Comparison of ENCODE assay signal across 17 cellular contexts in the genomic region with DNA sequence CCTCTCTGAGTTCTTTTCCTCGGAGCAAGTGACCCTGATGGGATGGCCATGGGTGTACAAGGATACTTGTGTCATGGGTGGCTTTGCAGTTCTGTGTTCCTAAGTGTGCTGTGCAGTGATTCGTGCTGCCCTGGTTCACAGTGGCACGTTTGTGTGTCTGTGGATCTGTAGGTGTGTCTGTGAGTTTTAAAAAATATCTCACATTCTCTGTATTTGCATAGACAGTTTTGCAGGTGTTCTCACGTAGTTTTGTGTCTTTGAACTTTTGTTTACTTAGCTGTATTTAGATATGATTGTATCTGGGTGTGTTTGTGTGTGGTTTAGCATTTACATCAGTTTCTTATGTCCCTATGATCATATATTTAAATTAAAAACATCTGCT. TPM values are rescaled to one million over a fixed set of nuclear protein-coding genes. Genes with fewer than 3 reads are reported as not detected.
DNase-seq lines count a peak whose midpoint lies in the region; ATAC-seq and TF ChIP-seq lines count a peak whose summit lies in the region.
"Had no signal": no experiment of that assay in that cellular context is flagged by ENCODE, and none has a peak within 500 bp of the region (broad histone marks: within the 10 kb centered on the region; RNA-seq: fewer than 3 reads in every experiment).

No MANE protein-coding gene starts in this region.

- H3K9me2 ChIP-seq in MM.1S (replicated peaks; ENCODE audit: insufficient read depth, low read length): no peaks in the 10 kb centered on the region

- no peak overlapping the region for H4K8ac ChIP-seq in neuronal stem cell (ENCODE audit: low read depth, low read length)

- peaks cover 68% of the 10 kb centered on the region for H3F3A ChIP-seq in MM.1S (ENCODE audit: insufficient read depth, low read length)

- no peak for DNase-seq in GM06990 (ENCODE audit: extremely low read depth, insufficient read length)
- peak; percentile 74 for DNase-seq in MM.1S
- DNase-seq in colonic mucosa: no peak
- no peak for DNase-seq in neuronal stem cell (ENCODE audit: low spot score)
- no peak for DNase-seq in KG1 (lab: John Stamatoyannopoulos, UW)
- DNase-seq in HuH-7 (ENCODE audit: low spot score): no peak
- DNase-seq: CD4-positive, alpha-beta memory T cell; dermis blood vessel endothelial cell; NCI-H1694 treated with DMSO at 0.1 percent for 48 hours; NK-92 treated with Interleukin-12 subunit alpha and Interleukin-12 subunit beta, amount 100 ng/mL, for 24 hours; stimulated activated naive CD8-positive, alpha-beta T cell treated with anti-CD3 and anti-CD28 coated beads, Interleukin-15, amount 100 ng/mL, for 72 hours had no signal

- H3K27me3 ChIP-seq in GM06990 (replicated peaks; ENCODE audit: control insufficient read depth, insufficient read depth, low read length) (no peaks in the 10 kb centered on the region), MM.1S (replicated peaks; ENCODE audit: insufficient read depth, low read length) (no peaks in the 10 kb centered on the region), colonic mucosa (no peaks in the 10 kb centered on the region), neuronal stem cell (ENCODE audit: control insufficient read depth in 3 of 3, insufficient read depth in 3 of 3, low read depth in 1 of 3, low read length in 3 of 3) (no peaks in the 10 kb centered on the region)
- H3K27me3 ChIP-seq: adrenal gland had no signal

- no peak overlapping the region for H3K4ac ChIP-seq in neuronal stem cell (ENCODE audit: low read length)

- H3K9ac ChIP-seq in MM.1S (ENCODE audit: low read length): peak overlapping the region; percentile 80
- peak overlapping the region in 1 of 2 donors; percentile 82 for H3K9ac ChIP-seq in colonic mucosa (ENCODE audit: low read depth in 2 of 2, low read length in 2 of 2)
- H3K9ac ChIP-seq in neuronal stem cell (ENCODE audit: low read depth, low read length, poor library complexity): no peak overlapping the region

- peak overlapping the region; percentile 96 for H2BK12ac ChIP-seq in neuronal stem cell (ENCODE audit: low read length)

- no peak for TF ChIP-seq CTCF in GM06990 (IDR thresholded peaks at IDR 0.05; ENCODE audit: insufficient read depth, low read length, poor library complexity, severe bottlenecking)
- TF ChIP-seq CTCF in MM.1S (IDR thresholded peaks at IDR 0.05; ENCODE audit: low read length): no peak
- TF ChIP-seq CTCF in colonic mucosa (IDR thresholded peaks at IDR 0.05): no peak

- H3K4me3 ChIP-seq in GM06990 (replicated peaks; ENCODE audit: low read depth, low read length): peak overlapping the region; percentile 26
- peak overlapping the region; percentile 56 for H3K4me3 ChIP-seq in MM.1S (ENCODE audit: low read length)
- H3K4me3 ChIP-seq in colonic mucosa: peak overlapping the region; percentile 1
- no peak overlapping the region for H3K4me3 ChIP-seq in neuronal stem cell (ENCODE audit: low read length in 2 of 2)
- H3K4me3 ChIP-seq: adrenal gland, SK-N-MC had no signal

- WGBS in neuronal stem cell (ENCODE audit: extremely low coverage in 2 of 2, insufficient read length in 2 of 2, insufficient replicate concordance in 1 of 2), 2 donors: no CpG with 5 or more reads among the region's 4 CpGs

- intact Hi-C loops in colonic mucosa (cut with DNase I): no loop called here

- H4K91ac ChIP-seq in neuronal stem cell (ENCODE audit: low read depth, low read length, poor library complexity): no peak overlapping the region

- peaks cover 6% of the 10 kb centered on the region for H3K79me1 ChIP-seq in neuronal stem cell (ENCODE audit: low read depth, low read length)

- H3K36me3 ChIP-seq in GM06990 (ENCODE audit: control insufficient read depth, insufficient read depth, low read length) (peaks cover 4% of the 10 kb centered on the region), MM.1S (replicated peaks; ENCODE audit: insufficient read depth, low read length) (no peaks in the 10 kb centered on the region), colonic mucosa (no peaks in the 10 kb centered on the region), neuronal stem cell (replicated peaks in 1 of 2; ENCODE audit: control insufficient read depth in 2 of 2, insufficient read depth in 2 of 2, low read length in 2 of 2) (peaks cover 0 to 16% of the 10 kb centered on the region in 2 donors)
- H3K36me3 ChIP-seq: adrenal gland had no signal

- no peak overlapping the region for H3K23ac ChIP-seq in neuronal stem cell (ENCODE audit: low read depth, low read length, poor library complexity)

- H3K27ac ChIP-seq in MM.1S (ENCODE audit: low read length) (peak overlapping the region; percentile 86), colonic mucosa (peak overlapping the region; percentile 71), neuronal stem cell (replicated peaks; ENCODE audit: low read length) (peak overlapping the region; percentile 47)
- H3K27ac ChIP-seq: SK-N-MC had no signal

- no peak overlapping the region for H3K14ac ChIP-seq in neuronal stem cell (ENCODE audit: low read length)

- H2AFZ ChIP-seq in MM.1S (ENCODE audit: low read length) (peak overlapping the region; percentile 40; the same call in 1 of the 2 replicates), neuronal stem cell (ENCODE audit: low read length) (no peak overlapping the region)

- H2AK5ac ChIP-seq in neuronal stem cell (ENCODE audit: low read depth, low read length): peak overlapping the region; percentile 100

- H3K4me1 ChIP-seq in MM.1S (ENCODE audit: low read length) (peaks cover 73% of the 10 kb centered on the region), colonic mucosa (peaks cover 19% of the 10 kb centered on the region), neuronal stem cell (ENCODE audit: control insufficient read depth in 2 of 2, insufficient read depth in 1 of 2, low read depth in 1 of 2, low read length in 2 of 2) (peaks cover 60 to 62% of the 10 kb centered on the region in 2 donors)

- H2BK5ac ChIP-seq in neuronal stem cell (ENCODE audit: low read length): peak overlapping the region; percentile 8

- ATAC-seq in HG03025 (IDR thresholded peaks at IDR 0.05; ENCODE audit: low FRiP score, unreplicated experiment): no peak
- no peak for ATAC-seq in HG02852 (IDR thresholded peaks at IDR 0.05; ENCODE audit: unreplicated experiment)
- ATAC-seq: stimulated activated naive CD8-positive, alpha-beta T cell treated with anti-CD3 and anti-CD28 coated beads, Interleukin-15, amount 100 ng/mL, for 72 hours had no signal

- peak overlapping the region; percentile 95 for H3K18ac ChIP-seq in neuronal stem cell (ENCODE audit: low read length)

- H2BK120ac ChIP-seq in neuronal stem cell (ENCODE audit: low read depth, low read length): peak overlapping the region; percentile 2

- H4K20me1 ChIP-seq in MM.1S (ENCODE audit: insufficient read depth, low read length): no peaks in the 10 kb centered on the region

- H3K9me3 ChIP-seq in MM.1S (replicated peaks; ENCODE audit: insufficient read depth, low read length) (no peaks in the 10 kb centered on the region), colonic mucosa (no peaks in the 10 kb centered on the region), neuronal stem cell (replicated peaks in 1 of 2; ENCODE audit: control insufficient read depth in 2 of 2, insufficient read depth in 1 of 2, low read depth in 1 of 2, low read length in 2 of 2) (no peaks in the 10 kb centered on the region)
- H3K9me3 ChIP-seq: adrenal gland had no signal

- peak overlapping the region; percentile 93 for H3K4me2 ChIP-seq in MM.1S (ENCODE audit: low read depth, low read length)
- peak overlapping the region; percentile 13 for H3K4me2 ChIP-seq in neuronal stem cell (ENCODE audit: insufficient read depth, low read length, poor library complexity, severe bottlenecking)

- no peak overlapping the region for H2BK15ac ChIP-seq in neuronal stem cell (ENCODE audit: low read length)

- peaks cover 58% of the 10 kb centered on the region for H3K79me2 ChIP-seq in MM.1S (ENCODE audit: low read length)

RNA-seq across cellular contexts. Expression of gene ZNF775, which starts 3.7 kb away (rescaled TPM):
- 10 to 100 TPM; 11.0 to 11.3 TPM for total RNA-seq in colonic mucosa
- polyA plus RNA-seq in neuronal stem cell (2013, experiment 1 of 2): 15.9 TPM
- 15.7 TPM for polyA plus RNA-seq in neuronal stem cell (2013, experiment 2 of 2)

RNA-seq across cellular contexts. Expression of gene REPIN1, which starts 14.2 kb away (rescaled TPM):
- 100 to 1,000 TPM; 189 to 304 TPM for total RNA-seq in colonic mucosa
- polyA plus RNA-seq in neuronal stem cell (2013, experiment 1 of 2): 84.5 TPM
- polyA plus RNA-seq in neuronal stem cell (2013, experiment 2 of 2): 85.1 TPM

RNA-seq across cellular contexts. Expression of gene RARRES2, which starts 41.4 kb away (rescaled TPM):
- 100 to 1,000 TPM in 1 of 2 donors, 10 to 100 TPM in 1; 86.7 to 122 TPM for total RNA-seq in colonic mucosa
- polyA plus RNA-seq in neuronal stem cell (2013, experiment 1 of 2): 0.99 TPM
- polyA plus RNA-seq in neuronal stem cell (2013, experiment 2 of 2): 1.0 TPM
- total RNA-seq: CD4-positive, alpha-beta memory T cell had no signal
- polyA plus RNA-seq: CD4-positive, alpha-beta memory T cell; keratinocyte had no signal

RNA-seq across cellular contexts. Expression of gene ACTR3C, which starts 59.5 kb away (rescaled TPM):
- 10 to 100 TPM; 17.6 to 29.6 TPM for total RNA-seq in colonic mucosa
- not detected for polyA plus RNA-seq in neuronal stem cell (2013, experiment 1 of 2)
- not detected for polyA plus RNA-seq in neuronal stem cell (2013, experiment 2 of 2)

RNA-seq across cellular contexts. Expression of gene LRRC61, which starts 59.7 kb away (rescaled TPM):
- 10 to 100 TPM; 11.4 to 15.1 TPM for total RNA-seq in colonic mucosa
- 0.81 TPM for polyA plus RNA-seq in neuronal stem cell (2013, experiment 1 of 2)
- polyA plus RNA-seq in neuronal stem cell (2013, experiment 2 of 2): 0.79 TPM
- total RNA-seq: myocyte had no signal

Comparison
In these comparisons a context has a peak if more than half of its experiments do, and no peak if none do; other contexts are left out.
1. H3K4me3 ChIP-seq: peak in GM06990 (single experiment), MM.1S (single experiment) and colonic mucosa (single experiment); none in neuronal stem cell (0 of 2).
2. Peak in every context shown above with its lines, with median percentiles within 50 percentile points of each other: H3K27ac ChIP-seq.